ENCODE assay signal across 8 cellular contexts in the genomic region with DNA sequence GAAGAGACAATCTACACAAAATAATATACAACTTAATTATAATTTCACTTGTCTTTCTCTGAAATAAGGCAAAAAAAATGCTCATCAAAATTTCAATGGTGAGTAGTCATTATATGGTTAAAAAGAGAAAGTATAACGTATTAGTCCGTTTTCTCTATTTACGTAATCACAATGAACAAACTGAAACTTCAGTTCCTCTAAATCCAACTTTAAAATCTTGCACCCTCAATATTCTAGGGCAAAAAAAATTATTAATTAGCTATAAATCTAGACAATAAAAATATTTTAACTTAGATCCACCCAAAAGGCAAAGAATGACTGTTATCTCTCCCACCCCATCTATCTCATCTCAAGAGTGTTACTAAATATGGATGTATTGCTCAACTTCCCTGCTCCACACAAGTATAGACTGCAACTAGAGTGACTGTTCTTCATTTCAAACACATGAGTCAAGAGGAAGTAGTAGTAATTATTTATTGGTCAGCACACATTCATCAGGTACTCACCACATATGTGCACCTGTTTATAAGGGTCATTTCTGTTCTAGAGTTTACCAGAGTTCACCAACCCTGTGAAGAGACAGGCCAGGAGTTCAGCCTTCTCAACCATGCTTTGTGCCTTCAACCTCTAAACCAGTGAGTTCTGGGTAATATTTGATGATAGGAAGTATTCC. TPM values are rescaled to one million over a fixed set of nuclear protein-coding genes. Genes with fewer than 3 reads are reported as not detected.
DNase-seq lines count a peak whose midpoint lies in the region; ATAC-seq and TF ChIP-seq lines count a peak whose summit lies in the region.

No MANE protein-coding gene starts in this region.

- H3K27me3 ChIP-seq in OCI-LY1 (ENCODE audit: insufficient read depth, low read length) = no peaks in the 10 kb centered on the region
- H3K27me3 ChIP-seq in prostate gland (replicated peaks; ENCODE audit: insufficient read depth) = no peaks in the 10 kb centered on the region
- H3K27me3 ChIP-seq in effector memory CD4-positive, alpha-beta T cell (replicated peaks; ENCODE audit: control insufficient read depth, insufficient read depth, low read length, poor library complexity, severe bottlenecking) = no peaks in the 10 kb centered on the region

- peaks cover 3 to 7% of the 10 kb centered on the region in 2 donors for H3K36me3 Mint-ChIP-seq in CD14-positive monocyte
- peaks cover 4% of the 10 kb centered on the region for H3K36me3 Mint-ChIP-seq in effector memory CD8-positive, alpha-beta T cell (ENCODE audit: insufficient read depth)

- no peak overlapping the region for H3K4me3 ChIP-seq in OCI-LY1 (ENCODE audit: low read depth, low read length, poor library complexity, severe bottlenecking)
- peak overlapping the region in 1 of 2 donors; percentile 3 for H3K4me3 ChIP-seq in prostate gland
- no peak overlapping the region for H3K4me3 ChIP-seq in effector memory CD4-positive, alpha-beta T cell (ENCODE audit: insufficient read depth, low read depth, low read length, poor library complexity, severe bottlenecking)

- H3K9ac ChIP-seq in OCI-LY1 (ENCODE audit: low read length) = no peak overlapping the region

- WGBS in prostate gland = 11% methylated on average over 3 of the region's 3 CpGs

- H3K4me2 ChIP-seq in OCI-LY1 (ENCODE audit: low read length) = 0 out of 2 replicates have a peak overlapping the region, but pooled peaks have one; percentile 27

- H3K79me2 ChIP-seq in OCI-LY1 (ENCODE audit: insufficient read depth, low read length) = no peaks in the 10 kb centered on the region

- H3K27me3 Mint-ChIP-seq in CD14-positive monocyte (ENCODE audit: low read depth in 3 of 3) = no peaks in the 10 kb centered on the region
- no peaks in the 10 kb centered on the region for H3K27me3 Mint-ChIP-seq in effector memory CD8-positive, alpha-beta T cell

- peak overlapping the region; percentile 14 for H3K27ac ChIP-seq in OCI-LY1 (ENCODE audit: low read depth, low read length, poor library complexity, severe bottlenecking)
- H3K27ac ChIP-seq in prostate gland = peak overlapping the region; percentile 59 to 72
- H3K27ac ChIP-seq in effector memory CD4-positive, alpha-beta T cell (ENCODE audit: insufficient read depth, low read length, poor library complexity, severe bottlenecking) = no peak overlapping the region

- peak overlapping the region; percentile 77 to 93 (median 88) for H3K27ac Mint-ChIP-seq in CD14-positive monocyte
- peak overlapping the region; percentile 74 to 78 for H3K27ac Mint-ChIP-seq in effector memory CD8-positive, alpha-beta T cell

- DNase-seq in CD14-positive monocyte (ENCODE audit: low spot score) (no peak), prostate gland (ENCODE audit: low spot score) (peak; percentile 25), superior temporal gyrus (ENCODE audit: extremely low spot score) (no peak)
- no peak for DNase-seq in effector memory CD8-positive, alpha-beta T cell
- no peak for DNase-seq in effector memory CD4-positive, alpha-beta T cell

- peaks cover 0 to 2% (median 0%) of the 10 kb centered on the region in 7 donors for H3K9me3 Mint-ChIP-seq in CD14-positive monocyte
- H3K9me3 Mint-ChIP-seq in effector memory CD8-positive, alpha-beta T cell = no peaks in the 10 kb centered on the region

- intact Hi-C loops in CD14-positive monocyte (cut with micrococcal nuclease) (no loop called here), prostate gland (cut with DNase I) (no loop called here)

- no peaks in the 10 kb centered on the region for H3K9me2 ChIP-seq in OCI-LY1 (ENCODE audit: low read depth, low read length)

- H3K4me3 Mint-ChIP-seq in CD14-positive monocyte = peak overlapping the region; percentile 71 to 86
- peak overlapping the region; percentile 22 to 60 for H3K4me3 Mint-ChIP-seq in effector memory CD8-positive, alpha-beta T cell

- no peak for TF ChIP-seq CTCF in CD14-positive monocyte (IDR thresholded peaks at IDR 0.05)
- no peak for TF ChIP-seq CTCF in OCI-LY1 (IDR thresholded peaks at IDR 0.05; ENCODE audit: low read length)
- no peak for TF ChIP-seq CTCF in prostate gland (IDR thresholded peaks at IDR 0.05)

- ATAC-seq in HG02763 (IDR thresholded peaks at IDR 0.05; ENCODE audit: unreplicated experiment) (peak; percentile 32), HG03571 (IDR thresholded peaks at IDR 0.05; ENCODE audit: unreplicated experiment) (no peak)
- ATAC-seq in effector memory CD8-positive, alpha-beta T cell (replicated peaks) = peak; percentile 68

- H3K4me1 ChIP-seq in OCI-LY1 (ENCODE audit: insufficient read depth, low read length, severe bottlenecking) (peaks cover 24% of the 10 kb centered on the region), prostate gland (replicated peaks) (peaks cover 2% of the 10 kb centered on the region)
- peaks cover 9% of the 10 kb centered on the region for H3K4me1 ChIP-seq in effector memory CD4-positive, alpha-beta T cell (ENCODE audit: control insufficient read depth, insufficient read depth, low read length, poor library complexity, severe bottlenecking)

- no peaks in the 10 kb centered on the region for H3K9me3 ChIP-seq in OCI-LY1 (ENCODE audit: low read length)
- H3K9me3 ChIP-seq in prostate gland = no peaks in the 10 kb centered on the region
- H3K9me3 ChIP-seq in effector memory CD4-positive, alpha-beta T cell (ENCODE audit: control insufficient read depth, low read length) = no peaks in the 10 kb centered on the region

- H3K4me1 Mint-ChIP-seq in CD14-positive monocyte = peaks cover 52% of the 10 kb centered on the region
- peaks cover 58 to 80% of the 10 kb centered on the region in 2 donors for H3K4me1 Mint-ChIP-seq in effector memory CD8-positive, alpha-beta T cell (ENCODE audit: low read depth in 2 of 2)

- TF ChIP-seq POLR2A in prostate gland (IDR thresholded peaks at IDR 0.05) = no peak

- no peak overlapping the region for H2AFZ ChIP-seq in OCI-LY1 (ENCODE audit: low read length)

- no peaks in the 10 kb centered on the region for H3F3A ChIP-seq in OCI-LY1 (ENCODE audit: insufficient read depth, low read length)

- no peaks in the 10 kb centered on the region for H4K20me1 ChIP-seq in OCI-LY1 (ENCODE audit: insufficient read depth, low read length)

- H3K36me3 ChIP-seq in OCI-LY1 (ENCODE audit: insufficient read depth, low read length) = no peaks in the 10 kb centered on the region; the same call in 1 of the 2 replicates
- H3K36me3 ChIP-seq in prostate gland = no peaks in the 10 kb centered on the region
- H3K36me3 ChIP-seq in effector memory CD4-positive, alpha-beta T cell (ENCODE audit: control insufficient read depth, insufficient read depth, low read length) = no peaks in the 10 kb centered on the region

RNA-seq across cellular contexts. Expression of a gene that starts 36.4 kb away (rescaled TPM):
- polyA plus RNA-seq in CD14-positive monocyte = 1 to 10 TPM; 1.2 to 2.6 TPM
- 10 to 100 TPM; 32.2 to 54.7 TPM for total RNA-seq in prostate gland
